9 cellular contexts compared by ENCODE assay signal in the genomic region with DNA sequence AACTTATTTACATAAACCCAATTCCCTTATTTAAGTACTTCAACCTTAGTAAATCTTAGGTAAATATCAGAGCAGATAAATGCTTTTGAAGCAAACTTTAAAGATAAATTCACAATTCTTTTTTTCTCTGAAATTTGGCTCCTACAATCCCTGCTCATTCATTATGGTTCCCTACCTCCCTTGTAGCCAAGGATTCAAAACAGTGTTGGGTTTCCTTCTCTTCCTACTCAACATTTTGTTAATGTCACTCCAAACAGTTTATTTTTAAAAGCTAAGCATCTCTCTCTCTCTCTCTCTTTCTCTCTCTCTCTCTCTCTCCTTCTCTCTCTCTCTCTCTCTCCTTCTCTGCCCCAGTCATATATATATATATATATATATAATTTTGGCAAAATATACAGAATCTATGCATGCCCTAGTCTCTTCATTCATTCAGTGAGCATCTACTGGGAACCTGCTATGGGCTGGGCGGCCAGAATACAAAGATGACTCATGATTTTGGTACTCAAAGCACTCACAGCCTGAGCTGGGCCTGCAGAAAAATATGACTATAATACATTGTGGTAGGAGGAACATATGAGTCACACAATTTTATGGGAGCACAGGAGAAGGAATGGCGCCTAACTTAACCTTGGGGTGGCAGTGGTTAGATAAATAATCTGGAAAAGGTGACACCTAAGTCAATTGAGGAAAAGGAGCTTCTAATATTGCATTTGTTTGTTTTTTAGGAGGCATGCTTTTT.
A peak's percentile ranks its signal among the peaks of the same experiment; 100 is the strongest.
DNase-seq lines count a peak whose midpoint lies in the region; ATAC-seq and TF ChIP-seq lines count a peak whose summit lies in the region.
"Had no signal": no experiment of that assay in that cellular context is flagged by ENCODE, and none has a peak within 500 bp of the region (broad histone marks: within the 10 kb centered on the region; RNA-seq: fewer than 3 reads in every experiment).

No MANE protein-coding gene starts in this region.

- DNase-seq in AG08395 (ENCODE audit: low spot score) (peak; percentile 91), HT1080 (ENCODE audit: low read depth) (peak; percentile 97), astrocyte of the cerebellum (ENCODE audit: low read depth) (peak; percentile 83), left colon (peak; percentile 14 to 64), D341Med (ENCODE audit: low spot score) (no peak), cerebellum (ENCODE audit: low spot score) (no peak), activated T-cell treated with anti-CD3 and anti-CD28 coated beads for 4 hours (no peak)
- DNase-seq in stimulated activated CD4-positive, alpha-beta T cell treated with anti-CD3 and anti-CD28 coated beads, Interleukin-2, amount 100 ng/mL, for 48 hours, result no peak
- DNase-seq: kidney had no signal

- in situ Hi-C loops in astrocyte of the cerebellum (cut with HindIII; ENCODE audit: low sequenced_read_pairs), result no loop called here

- TF ChIP-seq CTCF in astrocyte of the cerebellum (IDR thresholded peaks at IDR 0.05; ENCODE audit: low read depth, low read length, missing control alignments), result no peak

- peak; percentile 94 for ATAC-seq in left colon

- intact Hi-C loops in left colon (cut with DNase I, micrococcal nuclease), result no loop called here

- no peak overlapping the region for H3K4me3 ChIP-seq in astrocyte of the cerebellum (ENCODE audit: low read depth, low read length)

Comparison
In these comparisons a context has a peak if more than half of its experiments do, and no peak if none do; other contexts are left out.
1. DNase-seq: peak in AG08395 (single experiment), HT1080 (single experiment), astrocyte of the cerebellum (single experiment) and left colon (2 of 2); none in D341Med (single experiment), cerebellum (single experiment), activated T-cell treated with anti-CD3 and anti-CD28 coated beads for 4 hours (single experiment) and stimulated activated CD4-positive, alpha-beta T cell treated with anti-CD3 and anti-CD28 coated beads, Interleukin-2, amount 100 ng/mL, for 48 hours (0 of 2).